28 cellular contexts compared by ENCODE assay signal in the genomic region with DNA sequence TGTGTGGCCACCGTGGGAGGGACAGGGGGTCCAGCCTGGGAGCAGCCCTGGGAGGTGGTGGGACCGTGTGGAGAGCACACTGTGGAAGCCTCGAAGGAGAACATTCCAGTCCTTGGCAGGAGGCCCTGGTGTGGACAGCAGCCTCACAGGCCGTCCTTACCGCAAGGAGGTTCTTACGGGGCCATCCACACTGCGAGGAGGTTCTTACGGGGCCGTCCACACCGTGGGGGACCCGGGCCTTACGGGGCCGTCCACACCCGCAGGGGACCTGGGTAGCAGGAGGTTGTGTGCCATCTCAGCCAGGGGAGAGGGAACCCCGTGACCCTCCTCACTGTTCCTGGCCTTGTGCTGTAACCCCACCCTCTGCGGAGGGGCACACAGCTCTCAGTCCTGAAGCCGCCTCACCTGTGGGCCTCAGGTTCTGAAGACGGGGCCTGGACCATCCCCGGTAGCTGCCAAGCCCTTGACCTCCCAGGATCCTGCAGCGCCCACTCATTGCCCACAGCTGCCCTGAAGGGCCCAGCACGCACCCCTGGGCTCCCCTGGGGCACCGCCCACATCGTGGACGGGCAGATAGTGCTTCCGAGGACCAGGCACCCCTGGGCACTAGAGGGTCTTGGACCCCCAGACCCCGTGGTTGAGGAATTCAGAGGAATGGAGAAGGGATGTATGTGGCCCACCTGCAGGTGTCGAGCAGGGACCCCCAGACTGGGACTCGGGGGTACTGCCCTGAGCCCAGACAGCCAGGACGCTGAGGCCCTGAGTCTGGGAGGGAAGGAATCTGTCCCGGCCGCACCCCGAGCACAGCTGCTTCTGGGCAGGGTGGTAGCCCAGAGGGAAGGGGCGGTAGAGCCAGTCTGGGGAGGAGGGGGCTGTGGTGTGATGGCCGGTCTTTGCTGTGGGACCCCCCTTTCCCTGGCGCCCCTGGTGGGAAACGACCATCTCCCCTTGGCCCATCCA. TPM values are rescaled to one million over a fixed set of nuclear protein-coding genes. Genes with fewer than 3 reads are reported as not detected.
"Had no signal": no experiment of that assay in that cellular context is flagged by ENCODE, and none has a peak within 500 bp of the region (broad histone marks: within the 10 kb centered on the region; RNA-seq: fewer than 3 reads in every experiment).

No MANE protein-coding gene starts in this region.

- H3K36me3 ChIP-seq: SJSA1 had no signal

- H3K4me2 ChIP-seq: KMS-11, PC-9 had no signal

- H3K9ac ChIP-seq: KMS-11 had no signal

- H3K27ac ChIP-seq: KMS-11, PC-9, Peyer's patch, SJSA1, SK-N-MC had no signal

- ATAC-seq: HepG2, Right ventricle myocardium inferior had no signal

- H3K27me3 ChIP-seq: Peyer's patch, SJSA1 had no signal

- H2AFZ ChIP-seq: PC-9 had no signal

- DNase-seq: IMR-90; Kasumi-1; MM.1S; NCI-H1092 treated with DMSO at 0.1 percent for 48 hours; NCI-H1436; NCI-H187; NCI-H2029; NCI-H2081 treated with DMSO at 0.1 percent for 48 hours; NCI-H2171; NCI-H226; NCI-H446; NCI-H510A; NCI-H524 treated with DMSO at 0.1 percent for 48 hours; NCI-H69; NCI-H774; NK-92 treated with Interleukin-12 subunit alpha and Interleukin-12 subunit beta, amount 100 ng/mL, for 24 hours; PC-9; Peyer's patch; SHP77 treated with DMSO at 0.1 percent for 48 hours had no signal

- H3K4me3 ChIP-seq: PC-9, Peyer's patch, SJSA1, SK-N-MC had no signal

- H3K9me3 ChIP-seq: Peyer's patch, SJSA1 had no signal

- H3K4me1 ChIP-seq: Peyer's patch, SJSA1 had no signal

RNA-seq across cellular contexts. Expression of a gene that starts 37.3 kb away (rescaled TPM):
- total RNA-seq: HepG2, HT-29, IMR-90, M059J, OCI-LY7, PC-9, Peyer's patch, Right ventricle myocardium inferior, RPMI7951, SJSA1 had no signal
- polyA plus RNA-seq: HepG2 had no signal

RNA-seq across cellular contexts. Expression of a gene that starts 45.5 kb away (rescaled TPM):
- total RNA-seq: HepG2, HT-29, IMR-90, M059J, OCI-LY7, PC-9, Right ventricle myocardium inferior, RPMI7951, SJSA1 had no signal
- polyA plus RNA-seq: HepG2, IMR-90 had no signal
